30 cellular contexts compared by ENCODE assay signal in genomic region chr9:13053504-13053903, GRCh38.
"Had no signal": no experiment of that assay in that cellular context is flagged by ENCODE, and none has a peak within 500 bp of the region (broad histone marks: within the 10 kb centered on the region; RNA-seq: fewer than 3 reads in every experiment).

No MANE protein-coding gene starts in this region.

- H3K9me3 Mint-ChIP-seq: activated CD4-positive, alpha-beta T cell treated with anti-CD3 and anti-CD28 coated beads, Interleukin-2, amount 10 ng/mL, durations not matched to agents 24 days and 14 days; activated T-helper 1 cell treated with anti-CD3 and anti-CD28 coated beads, Interleukin-12 subunit alpha, Interleukin-12 subunit beta, Interleukin-2, Interleukin-4 antibody, amounts not matched to agents 30 ng/mL and 10 ng/mL and 1 ng/mL, durations not matched to agents 14 hours and 24 hours and 36 hours had no signal

- ATAC-seq: activated CD4-positive, alpha-beta T cell treated with anti-CD3 and anti-CD28 coated beads for 36 hours; activated CD8-positive, alpha-beta memory T cell treated with anti-CD3 and anti-CD28 coated beads, Interleukin-2, amount 10 ng/mL, durations not matched to agents 7 days and 5 days; activated CD8-positive, alpha-beta T cell treated with anti-CD3 and anti-CD28 coated beads, Interleukin-2, amount 10 ng/mL, durations not matched to agents 7 days and 5 days; activated naive CD8-positive, alpha-beta T cell treated with anti-CD3 and anti-CD28 coated beads, Interleukin-2, amount 50 U/mL, for 24 hours; effector memory CD8-positive, alpha-beta T cell; esophagus mucosa; gastrocnemius medialis; heart right ventricle had no signal

- H3K27ac ChIP-seq: ascending aorta, gastrocnemius medialis, heart right ventricle had no signal

- H3K36me3 Mint-ChIP-seq: activated CD4-positive, alpha-beta memory T cell treated with anti-CD3 and anti-CD28 coated beads for 36 hours; activated CD8-positive, alpha-beta memory T cell treated with anti-CD3 and anti-CD28 coated beads, Interleukin-2, amount 10 ng/mL, durations not matched to agents 7 days and 5 days; activated naive CD4-positive, alpha-beta T cell treated with anti-CD3 and anti-CD28 coated beads, Interleukin-2, amount 50 U/mL, for 24 hours; activated naive CD8-positive, alpha-beta T cell treated with anti-CD3 and anti-CD28 coated beads for 36 hours; brain had no signal

- H3K9me3 ChIP-seq: ascending aorta, gastrocnemius medialis, heart right ventricle had no signal

- H3K4me3 Mint-ChIP-seq: activated CD4-positive, alpha-beta memory T cell treated with anti-CD3 and anti-CD28 coated beads for 36 hours; activated CD4-positive, alpha-beta T cell treated with anti-CD3 and anti-CD28 coated beads for 36 hours; activated CD4-positive, alpha-beta T cell treated with anti-CD3 and anti-CD28 coated beads, Interleukin-2, amount 10 ng/mL, durations not matched to agents 24 days and 14 days; activated CD8-positive, alpha-beta memory T cell treated with anti-CD3 and anti-CD28 coated beads, Interleukin-2, amount 10 ng/mL, durations not matched to agents 7 days and 5 days; activated CD8-positive, alpha-beta T cell treated with anti-CD3 and anti-CD28 coated beads, Interleukin-2, amount 10 ng/mL, durations not matched to agents 7 days and 5 days; activated naive CD4-positive, alpha-beta T cell treated with anti-CD3 and anti-CD28 coated beads for 36 hours; activated naive CD4-positive, alpha-beta T cell treated with anti-CD3 and anti-CD28 coated beads, Interleukin-2, amount 50 U/mL, for 24 hours; activated naive CD8-positive, alpha-beta T cell treated with anti-CD3 and anti-CD28 coated beads for 36 hours; activated naive CD8-positive, alpha-beta T cell treated with anti-CD3 and anti-CD28 coated beads, Interleukin-2, amount 50 U/mL, for 24 hours; activated T-helper 1 cell treated with anti-CD3 and anti-CD28 coated beads, Interleukin-12 subunit alpha, Interleukin-12 subunit beta, Interleukin-2, Interleukin-4 antibody, amounts not matched to agents 30 ng/mL and 10 ng/mL and 1 ng/mL, durations not matched to agents 14 hours and 24 hours and 36 hours; brain; effector memory CD8-positive, alpha-beta T cell had no signal

- H3K27ac Mint-ChIP-seq: activated CD4-positive, alpha-beta memory T cell treated with anti-CD3 and anti-CD28 coated beads for 36 hours; activated CD4-positive, alpha-beta T cell treated with anti-CD3 and anti-CD28 coated beads for 36 hours; activated CD4-positive, alpha-beta T cell treated with anti-CD3 and anti-CD28 coated beads, Interleukin-2, amount 10 ng/mL, durations not matched to agents 24 days and 14 days; activated CD8-positive, alpha-beta memory T cell treated with anti-CD3 and anti-CD28 coated beads, Interleukin-2, amount 10 ng/mL, durations not matched to agents 7 days and 5 days; activated CD8-positive, alpha-beta T cell treated with anti-CD3 and anti-CD28 coated beads, Interleukin-2, amount 10 ng/mL, durations not matched to agents 7 days and 5 days; activated naive CD4-positive, alpha-beta T cell treated with anti-CD3 and anti-CD28 coated beads for 36 hours; activated naive CD4-positive, alpha-beta T cell treated with anti-CD3 and anti-CD28 coated beads, Interleukin-2, amount 50 U/mL, for 24 hours; activated naive CD8-positive, alpha-beta T cell treated with anti-CD3 and anti-CD28 coated beads for 36 hours; activated naive CD8-positive, alpha-beta T cell treated with anti-CD3 and anti-CD28 coated beads, Interleukin-2, amount 50 U/mL, for 24 hours; activated T-helper 1 cell treated with anti-CD3 and anti-CD28 coated beads, Interleukin-12 subunit alpha, Interleukin-12 subunit beta, Interleukin-2, Interleukin-4 antibody, amounts not matched to agents 30 ng/mL and 10 ng/mL and 1 ng/mL, durations not matched to agents 14 hours and 24 hours and 36 hours; activated T-helper 2 cell treated with anti-CD3 and anti-CD28 coated beads, Interferon-gamma antibody, Interleukin-2, Interleukin-4, amounts not matched to agents 10 μg/mL and 5 μg/mL and 100 μg/mL, durations not matched to agents 14 hours and 24 hours and 36 hours; brain; effector memory CD8-positive, alpha-beta T cell had no signal

- H3K4me3 ChIP-seq: ascending aorta, gastrocnemius medialis, heart right ventricle had no signal

- H3K27me3 Mint-ChIP-seq: activated CD4-positive, alpha-beta memory T cell treated with anti-CD3 and anti-CD28 coated beads for 36 hours; activated CD4-positive, alpha-beta T cell treated with anti-CD3 and anti-CD28 coated beads for 36 hours; activated CD4-positive, alpha-beta T cell treated with anti-CD3 and anti-CD28 coated beads, Interleukin-2, amount 10 ng/mL, durations not matched to agents 24 days and 14 days; activated CD8-positive, alpha-beta memory T cell treated with anti-CD3 and anti-CD28 coated beads, Interleukin-2, amount 10 ng/mL, durations not matched to agents 7 days and 5 days; activated naive CD4-positive, alpha-beta T cell treated with anti-CD3 and anti-CD28 coated beads, Interleukin-2, amount 50 U/mL, for 24 hours; activated naive CD8-positive, alpha-beta T cell treated with anti-CD3 and anti-CD28 coated beads for 36 hours; activated naive CD8-positive, alpha-beta T cell treated with anti-CD3 and anti-CD28 coated beads, Interleukin-2, amount 50 U/mL, for 24 hours; effector memory CD8-positive, alpha-beta T cell had no signal

- H3K4me1 ChIP-seq: ascending aorta, gastrocnemius medialis, heart right ventricle had no signal

- H3K27me3 ChIP-seq: ascending aorta, gastrocnemius medialis, heart right ventricle had no signal

- H3K4me1 Mint-ChIP-seq: activated CD4-positive, alpha-beta T cell treated with anti-CD3 and anti-CD28 coated beads for 36 hours; activated CD4-positive, alpha-beta T cell treated with anti-CD3 and anti-CD28 coated beads, Interleukin-2, amount 10 ng/mL, durations not matched to agents 24 days and 14 days; activated CD8-positive, alpha-beta memory T cell treated with anti-CD3 and anti-CD28 coated beads, Interleukin-2, amount 10 ng/mL, durations not matched to agents 7 days and 5 days; activated naive CD4-positive, alpha-beta T cell treated with anti-CD3 and anti-CD28 coated beads, Interleukin-2, amount 50 U/mL, for 24 hours; activated naive CD8-positive, alpha-beta T cell treated with anti-CD3 and anti-CD28 coated beads for 36 hours; activated naive CD8-positive, alpha-beta T cell treated with anti-CD3 and anti-CD28 coated beads, Interleukin-2, amount 50 U/mL, for 24 hours had no signal

- DNase-seq: activated CD4-positive, alpha-beta memory T cell treated with anti-CD3 and anti-CD28 coated beads for 36 hours; activated CD4-positive, alpha-beta T cell treated with anti-CD3 and anti-CD28 coated beads for 36 hours; activated CD4-positive, alpha-beta T cell treated with anti-CD3 and anti-CD28 coated beads, Interleukin-2, amount 10 ng/mL, durations not matched to agents 24 days and 14 days; activated CD4-positive, CD25-positive, alpha-beta regulatory T cell; activated CD4-positive, CD25-positive, alpha-beta regulatory T cell treated with anti-CD3 and anti-CD28 coated beads, Interleukin-2, amount 50 U/mL, for 72 hours; activated CD8-positive, alpha-beta memory T cell treated with anti-CD3 and anti-CD28 coated beads, Interleukin-2, amount 10 ng/mL, durations not matched to agents 7 days and 5 days; activated CD8-positive, alpha-beta memory T cell treated with anti-CD3 and anti-CD28 coated beads, Interleukin-2, amount 50 U/mL, for 4 hours; activated CD8-positive, alpha-beta T cell treated with anti-CD3 and anti-CD28 coated beads, Interleukin-2, amount 10 ng/mL, durations not matched to agents 7 days and 5 days; activated effector memory CD4-positive, alpha-beta T cell treated with anti-CD3 and anti-CD28 coated beads, Interleukin-2, amount 50 U/mL, for 16 hours; activated naive CD4-positive, alpha-beta T cell treated with anti-CD3 and anti-CD28 coated beads for 36 hours; activated naive CD8-positive, alpha-beta T cell treated with anti-CD3 and anti-CD28 coated beads for 36 hours; activated naive CD8-positive, alpha-beta T cell treated with anti-CD3 and anti-CD28 coated beads, Interleukin-2, amount 50 U/mL, for 24 hours; activated T-cell treated with anti-CD3 and anti-CD28 coated beads, Interleukin-2, amount 50 U/mL, for 1 hour; activated T-cell treated with anti-CD3 and anti-CD28 coated beads, Interleukin-2, amount 50 U/mL, for 48 hours; caudate nucleus; cortex of kidney; dermis blood vessel endothelial cell; effector CD4-positive, alpha-beta T cell; effector memory CD8-positive, alpha-beta T cell; foreskin fibroblast; gastrocnemius medialis; glutamatergic neuron; heart right ventricle; T-helper 2 cell had no signal

- H3K36me3 ChIP-seq: ascending aorta, gastrocnemius medialis, heart right ventricle had no signal
